Comparison of ENCODE assay signal across 9 cellular contexts in the genomic region with DNA sequence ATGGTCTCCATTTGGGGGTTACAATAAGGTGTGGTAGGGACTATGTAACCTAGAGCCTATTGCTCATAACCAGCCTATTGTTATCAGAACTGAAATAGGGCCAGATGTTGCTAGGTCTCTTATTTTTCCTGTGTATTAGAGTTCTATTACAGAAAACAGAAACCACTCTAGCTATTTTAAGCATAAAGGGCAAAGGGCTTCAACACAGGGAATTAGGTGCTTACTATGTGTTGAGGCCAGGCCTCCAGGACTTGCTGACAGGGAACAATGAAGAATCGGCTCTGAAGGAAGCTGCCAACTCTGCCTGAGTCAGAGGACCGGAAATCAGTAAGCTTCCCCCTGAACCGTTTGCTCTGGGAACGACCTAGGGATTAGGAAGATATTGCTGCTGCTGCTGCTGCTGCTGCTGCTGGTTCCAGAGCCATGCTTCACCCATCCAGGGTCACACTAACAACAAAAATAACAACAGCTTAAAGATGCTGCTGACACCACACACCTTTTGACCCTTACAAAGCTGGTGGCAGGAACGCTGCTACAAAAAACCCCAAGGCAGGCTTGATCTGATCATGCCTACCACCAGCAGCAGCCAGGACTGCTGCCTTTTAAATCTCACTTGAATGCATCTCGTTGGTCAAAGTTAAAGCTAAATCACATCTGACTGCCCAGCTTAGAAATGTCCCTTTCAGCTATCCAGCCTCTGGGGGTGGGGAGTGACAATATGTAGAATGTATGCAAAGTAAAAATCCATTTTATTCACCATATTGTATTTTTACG.
A peak's percentile ranks its signal among the peaks of the same experiment; 100 is the strongest.
DNase-seq lines count a peak whose midpoint lies in the region; ATAC-seq, FAIRE-seq and TF ChIP-seq lines count a peak whose summit lies in the region.
"Had no signal": no experiment of that assay in that cellular context is flagged by ENCODE, and none has a peak within 500 bp of the region (broad histone marks: within the 10 kb centered on the region; RNA-seq: fewer than 3 reads in every experiment).

No MANE protein-coding gene starts in this region.

- no peak overlapping the region for H3K4me3 ChIP-seq in pancreas
- H3K4me3 ChIP-seq: esophagus squamous epithelium had no signal

- peaks cover 10% of the 10 kb centered on the region for H3K4me1 ChIP-seq in foreskin keratinocyte
- no peaks in the 10 kb centered on the region for H3K4me1 ChIP-seq in pancreas

- TF ChIP-seq CTCF in foreskin keratinocyte (conservative IDR thresholded peaks at IDR 0.05) (no peak), pancreas (IDR thresholded peaks at IDR 0.05) (no peak), omental fat pad (IDR thresholded peaks at IDR 0.05) (no peak)

- WGBS in pancreas, 2 donors = 39 to 45% methylated on average over 7 of the region's 7 CpGs

- H3K27me3 ChIP-seq in foreskin keratinocyte = no peaks in the 10 kb centered on the region
- H3K27me3 ChIP-seq in pancreas = no peaks in the 10 kb centered on the region
- H3K27me3 ChIP-seq: esophagus squamous epithelium had no signal

- H3K27ac ChIP-seq in foreskin keratinocyte = no peak overlapping the region
- H3K27ac ChIP-seq in pancreas = no peak overlapping the region

- DNase-seq in EL (peak; percentile 89), SK-MEL-5 (ENCODE audit: low read depth, low spot score) (peak; percentile 45), foreskin keratinocyte (peak; percentile 55 to 77), non-pigmented ciliary epithelial cell (ENCODE audit: low read depth) (peak; percentile 73), pancreas (no peak), omental fat pad (ENCODE audit: low spot score) (no peak)
- DNase-seq in activated CD8-positive, alpha-beta memory T cell treated with anti-CD3 and anti-CD28 coated beads for 24 hours = no peak
- no peak for DNase-seq in stimulated activated CD4-positive, alpha-beta T cell treated with anti-CD3 and anti-CD28 coated beads, Interleukin-12 subunit alpha, Interleukin-12 subunit beta, amount 100 ng/mL, for 4 hours
- DNase-seq: esophagus squamous epithelium had no signal

- no peaks in the 10 kb centered on the region for H3K9me3 ChIP-seq in pancreas

- no peak for FAIRE-seq in pancreas (lab: Jason Lieb, UNC)

- in situ Hi-C loops in SK-MEL-5 (cut with HindIII; ENCODE audit: low pct_unique_long_range_greater_than_20kb, low sequenced_read_pairs) = no loop called here

- H3K36me3 ChIP-seq in pancreas = no peaks in the 10 kb centered on the region
- H3K36me3 ChIP-seq: esophagus squamous epithelium had no signal

- intact Hi-C loops in pancreas (cut with DNase I) = no loop called here

- ATAC-seq in foreskin keratinocyte (peak; percentile 99), pancreas (no peak), omental fat pad (ENCODE audit: low FRiP score) (no peak)

Comparison
In these comparisons a context has a peak if more than half of its experiments do, and no peak if none do; other contexts are left out.
1. DNase-seq: peak in EL (single experiment), SK-MEL-5 (single experiment), foreskin keratinocyte (2 of 2) and non-pigmented ciliary epithelial cell (single experiment); none in activated CD8-positive, alpha-beta memory T cell treated with anti-CD3 and anti-CD28 coated beads for 24 hours (single experiment), stimulated activated CD4-positive, alpha-beta T cell treated with anti-CD3 and anti-CD28 coated beads, Interleukin-12 subunit alpha, Interleukin-12 subunit beta, amount 100 ng/mL, for 4 hours (single experiment), pancreas (0 of 6) and omental fat pad (single experiment).